Comparison of ENCODE assay signal across 8 cellular contexts in genomic region chr1:203650012-203650836, GRCh38. TPM values are rescaled to one million over a fixed set of nuclear protein-coding genes. Genes with fewer than 3 reads are reported as not detected.
DNase-seq lines count a peak whose midpoint lies in the region; ATAC-seq and TF ChIP-seq lines count a peak whose summit lies in the region.

No MANE protein-coding gene starts in this region.

- H3K4me1 ChIP-seq in ascending aorta, result peaks cover 0 to 30% of the 10 kb centered on the region in 2 donors

- DNase-seq in NCI-H82 (lab: John Stamatoyannopoulos, UW), result peak; percentile 32
- no peak for DNase-seq in NCI-H82 treated with DMSO at 0.1 percent for 48 hours (lab: John Stamatoyannopoulos, UW; ENCODE audit: unreplicated experiment)
- peak; percentile 69 for DNase-seq in T follicular helper cell (ENCODE audit: low read depth)
- DNase-seq in ascending aorta (ENCODE audit: low spot score in 2 of 2), result peak in 1 of 2 donors; percentile 76
- DNase-seq in iPS-NIHi11 (ENCODE audit: low spot score), result peak; percentile 84
- peak; percentile 35 for DNase-seq in stimulated activated CD4-positive, alpha-beta T cell treated with anti-CD3 and anti-CD28 coated beads, Interleukin-2, amount 100 ng/mL, for 4 hours (ENCODE audit: low read depth)
- DNase-seq in GDM1 (lab: John Stamatoyannopoulos, UW), result no peak

- intact Hi-C loops in ascending aorta (cut with DNase I), result no loop called here

- ATAC-seq in HG03354 (IDR thresholded peaks at IDR 0.05; ENCODE audit: poor library complexity, severe bottlenecking, unreplicated experiment), result peak; percentile 70

- H3K27ac ChIP-seq in ascending aorta, result peak overlapping the region; percentile 57 to 76

- H3K36me3 ChIP-seq in ascending aorta, result no peaks in the 10 kb centered on the region

- H3K9me3 ChIP-seq in ascending aorta, result no peaks in the 10 kb centered on the region

- no peak for TF ChIP-seq CTCF in ascending aorta (IDR thresholded peaks at IDR 0.05)

- H3K27me3 ChIP-seq in ascending aorta, result no peaks in the 10 kb centered on the region

- H3K4me3 ChIP-seq in ascending aorta, result peak overlapping the region; percentile 30 to 48

RNA-seq across cellular contexts. Expression of gene ATP2B4, which starts 23.6 kb away (rescaled TPM):
- total RNA-seq in ascending aorta, result 97.1 TPM

Comparison
In these comparisons a context has a peak if more than half of its experiments do, and no peak if none do; other contexts are left out.
1. DNase-seq: peak in NCI-H82 (single experiment), T follicular helper cell (single experiment), iPS-NIHi11 (single experiment) and stimulated activated CD4-positive, alpha-beta T cell treated with anti-CD3 and anti-CD28 coated beads, Interleukin-2, amount 100 ng/mL, for 4 hours (single experiment); none in NCI-H82 treated with DMSO at 0.1 percent for 48 hours (single experiment) and GDM1 (single experiment).